In genomic region chr2:204561771-204562170, GRCh38 we compare ENCODE assay signal across 20 cellular contexts. TPM values are rescaled to one million over a fixed set of nuclear protein-coding genes. Genes with fewer than 3 reads are reported as not detected.
A peak's percentile ranks its signal among the peaks of the same experiment; 100 is the strongest.
DNase-seq lines count a peak whose midpoint lies in the region; ATAC-seq and TF ChIP-seq lines count a peak whose summit lies in the region.
"Had no signal": no experiment of that assay in that cellular context is flagged by ENCODE, and none has a peak within 500 bp of the region (broad histone marks: within the 10 kb centered on the region; RNA-seq: fewer than 3 reads in every experiment).

No MANE protein-coding gene starts in this region.

- no peak for ATAC-seq in HG03045 (IDR thresholded peaks at IDR 0.05; ENCODE audit: unreplicated experiment)
- ATAC-seq: GM12878, HCT116 had no signal

- H3K27ac ChIP-seq in coronary artery (no peak overlapping the region), osteoblast (ENCODE audit: low read depth, low read length) (peak overlapping the region; percentile 72), esophagus squamous epithelium (no peak overlapping the region), OCI-LY7 (ENCODE audit: low read depth, low read length, poor library complexity, severe bottlenecking) (no peak overlapping the region)

- H3K79me2 ChIP-seq in osteoblast (ENCODE audit: insufficient read depth, low read length) (peaks cover 6% of the 10 kb centered on the region), OCI-LY7 (ENCODE audit: insufficient read depth, low read depth, low read length) (no peaks in the 10 kb centered on the region)

- H3K4me2 ChIP-seq in osteoblast (ENCODE audit: insufficient read depth, low read length) (peak overlapping the region; percentile 87), OCI-LY7 (ENCODE audit: low read length) (no peak overlapping the region)

- POLR2A ChIA-PET in OCI-LY7 (lab: Charles Lee): no interaction called here

- no peaks in the 10 kb centered on the region for H3K9me2 ChIP-seq in OCI-LY7 (ENCODE audit: insufficient read depth, low read length)

- H3K36me3 ChIP-seq in osteoblast (ENCODE audit: insufficient read depth, low read length) (no peaks in the 10 kb centered on the region), esophagus squamous epithelium (no peaks in the 10 kb centered on the region), OCI-LY7 (ENCODE audit: insufficient read depth, low read length) (no peaks in the 10 kb centered on the region)
- H3K36me3 ChIP-seq: BLaER1 had no signal

- H3K9me3 ChIP-seq in osteoblast (ENCODE audit: low read depth, low read length): no peaks in the 10 kb centered on the region
- no peaks in the 10 kb centered on the region for H3K9me3 ChIP-seq in esophagus squamous epithelium
- H3K9me3 ChIP-seq in OCI-LY7 (ENCODE audit: low read length): no peaks in the 10 kb centered on the region

- no TSS peak for BruUV-seq in OCI-LY7 (replicated peaks; lab: Mats Ljungman, UMichigan)

- intact Hi-C loops in esophagus squamous epithelium (cut with DNase I): no loop called here
- intact Hi-C loops in OCI-LY7 (cut with micrococcal nuclease; ENCODE audit: unreplicated experiment): no loop called here

- 20 to 81% methylated on average over 1 to 3 of the region's 8 CpGs for WGBS in esophagus squamous epithelium, 2 donors

- TF ChIP-seq POLR2A in esophagus squamous epithelium (IDR thresholded peaks at IDR 0.05): no peak

- H2AFZ ChIP-seq in osteoblast (ENCODE audit: low read length): no peak overlapping the region
- H2AFZ ChIP-seq in OCI-LY7 (ENCODE audit: low read length): no peak overlapping the region

- CTCF ChIA-PET in OCI-LY7 (lab: Charles Lee; ENCODE audit: unreplicated experiment): no interaction called here

- H3K4me1 ChIP-seq in osteoblast (ENCODE audit: insufficient read depth, low read length) (peaks cover 10% of the 10 kb centered on the region), esophagus squamous epithelium (no peaks in the 10 kb centered on the region), OCI-LY7 (ENCODE audit: insufficient read depth, low read length, poor library complexity, severe bottlenecking) (no peaks in the 10 kb centered on the region)

- no peaks in the 10 kb centered on the region for H3K27me3 ChIP-seq in osteoblast (ENCODE audit: insufficient read depth, low read length)
- H3K27me3 ChIP-seq in esophagus squamous epithelium: no peaks in the 10 kb centered on the region
- H3K27me3 ChIP-seq: BLaER1 had no signal

- no peak for TF ChIP-seq CTCF in coronary artery (IDR thresholded peaks at IDR 0.05)
- no peak for TF ChIP-seq CTCF in osteoblast (IDR thresholded peaks at IDR 0.05; ENCODE audit: extremely low read depth, low read depth, low read length)
- no peak for TF ChIP-seq CTCF in esophagus squamous epithelium (IDR thresholded peaks at IDR 0.05)
- TF ChIP-seq CTCF in OCI-LY7 (conservative IDR thresholded peaks at IDR 0.05; ENCODE audit: low read length): no peak

- DNase-seq in EH (ENCODE audit: low read depth) (peak; percentile 15), LoVo (ENCODE audit: low spot score) (peak; percentile 25), coronary artery (ENCODE audit: low spot score) (no peak), osteoblast (ENCODE audit: insufficient read length, low spot score, missing footprints) (no peak), esophagus squamous epithelium (lab: John Stamatoyannopoulos, UW) (no peak), OCI-LY7 (ENCODE audit: low spot score) (no peak), NCI-H2029 (lab: John Stamatoyannopoulos, UW) (no peak)
- DNase-seq: AML-193; CD4-positive, alpha-beta memory T cell; COR-L47; DMS79 treated with DMSO at 0.1 percent for 48 hours; EL; GOT3; H7; HFFc6; KG1 had no signal

- peak overlapping the region; percentile 10 for H3K4me3 ChIP-seq in coronary artery
- H3K4me3 ChIP-seq in osteoblast (ENCODE audit: insufficient read depth, low read length): no peak overlapping the region
- H3K4me3 ChIP-seq in esophagus squamous epithelium: no peak overlapping the region
- no peak overlapping the region for H3K4me3 ChIP-seq in OCI-LY7 (ENCODE audit: low read depth, low read length, poor library complexity, severe bottlenecking)
- H3K4me3 ChIP-seq: BLaER1, GM12878 had no signal

- no peaks in the 10 kb centered on the region for H4K20me1 ChIP-seq in osteoblast (ENCODE audit: insufficient read depth, low read length)
- no peaks in the 10 kb centered on the region for H4K20me1 ChIP-seq in OCI-LY7 (ENCODE audit: insufficient read depth, low read length)
- H4K20me1 ChIP-seq: BLaER1 had no signal

RNA-seq across cellular contexts. Expression of gene PARD3B, which starts 16.5 kb away (rescaled TPM):
- total RNA-seq in osteoblast (20.3 and 22.4 TPM in 2 replicates), esophagus squamous epithelium (10 to 100 TPM in 1 of 4 donors, 1 to 10 TPM in 3; 2.4 to 15.8 (median 4.3) TPM), OCI-LY7 (2022) (not detected in 2 replicates)
- not detected in 2 replicates for total RNA-seq in OCI-LY7 (2014; rRNA removed; shearing (Covaris generic))

Comparison
In these comparisons a context has a peak if more than half of its experiments do, and no peak if none do; other contexts are left out.
1. DNase-seq: peak in EH (single experiment) and LoVo (single experiment); none in coronary artery (single experiment), osteoblast (single experiment), esophagus squamous epithelium (single experiment), OCI-LY7 (single experiment) and NCI-H2029 (single experiment).